Comparison of ENCODE assay signal across 21 cellular contexts in genomic region chr5:95375591-95375990, GRCh38. TPM values are rescaled to one million over a fixed set of nuclear protein-coding genes. Genes with fewer than 3 reads are reported as not detected.
DNase-seq lines count a peak whose midpoint lies in the region; ATAC-seq and TF ChIP-seq lines count a peak whose summit lies in the region.
"Had no signal": no experiment of that assay in that cellular context is flagged by ENCODE, and none has a peak within 500 bp of the region (broad histone marks: within the 10 kb centered on the region; RNA-seq: fewer than 3 reads in every experiment).

No MANE protein-coding gene starts in this region.

- H3K4me3 ChIP-seq in HCT116 (replicated peaks in 1 of 2; ENCODE audit: low read depth in 1 of 2, low read length in 2 of 2) = no peak overlapping the region
- H3K4me3 ChIP-seq: GM12878, GM23248, MG63 had no signal

- no peaks in the 10 kb centered on the region for H3K79me2 ChIP-seq in HCT116 (ENCODE audit: insufficient read depth, low read length)

- RAD21 ChIA-PET in HCT116 (lab: Charles Lee; ENCODE audit: low non-redundant PET in 1 of 2, low total read pairs in 2 of 2, uncharacterized antibody in 2 of 2, unreplicated experiment in 2 of 2) = no interaction called here

- no TSS peak for BruUV-seq in HCT116 (replicated peaks; lab: Mats Ljungman, UMichigan)

- POLR2A ChIA-PET in HCT116 (lab: Charles Lee) = no interaction called here

- H3K9me3 ChIP-seq in HCT116 (ENCODE audit: control insufficient read depth in 1 of 2, insufficient read depth in 1 of 2, low read depth in 1 of 2, low read length in 2 of 2) = no peaks in the 10 kb centered on the region; a peak in 1 of 4 replicates
- H3K9me3 ChIP-seq: MG63 had no signal

- no peak overlapping the region for H3K4me2 ChIP-seq in HCT116 (ENCODE audit: low read length)

- no peaks in the 10 kb centered on the region for H4K20me1 ChIP-seq in HCT116 (ENCODE audit: insufficient read depth)

- peaks cover 14% of the 10 kb centered on the region for H3K9me3 Mint-ChIP-seq in type B pancreatic cell
- no peaks in the 10 kb centered on the region for H3K9me3 Mint-ChIP-seq in activated T-cell treated with anti-CD3 and anti-CD28 coated beads, Interleukin-2, amount 50 U/mL, for 4 hours

- H3K27me3 Mint-ChIP-seq in type B pancreatic cell = no peaks in the 10 kb centered on the region
- peaks cover 5% of the 10 kb centered on the region for H3K27me3 Mint-ChIP-seq in activated T-cell treated with anti-CD3 and anti-CD28 coated beads, Interleukin-2, amount 50 U/mL, for 4 hours (ENCODE audit: low read depth)

- H3K4me3 Mint-ChIP-seq in type B pancreatic cell = peak overlapping the region; percentile 42
- no peak overlapping the region for H3K4me3 Mint-ChIP-seq in activated T-cell treated with anti-CD3 and anti-CD28 coated beads, Interleukin-2, amount 50 U/mL, for 4 hours

- H3K36me3 Mint-ChIP-seq in type B pancreatic cell = peaks cover 15% of the 10 kb centered on the region
- no peaks in the 10 kb centered on the region for H3K36me3 Mint-ChIP-seq in activated T-cell treated with anti-CD3 and anti-CD28 coated beads, Interleukin-2, amount 50 U/mL, for 4 hours (ENCODE audit: insufficient read depth)

- ATAC-seq in HCT116 = no peak
- ATAC-seq in SK-N-SH treated with all-trans-retinoic acid at 6 μM for 48 hours = peak; percentile 45; the same call in 2 of the 3 replicates
- no peak for ATAC-seq in HG02571 (IDR thresholded peaks at IDR 0.05; ENCODE audit: unreplicated experiment)
- no peak for ATAC-seq in activated T-cell treated with anti-CD3 and anti-CD28 coated beads, Interleukin-2, amount 50 U/mL, for 4 hours
- ATAC-seq in HG02623 (IDR thresholded peaks at IDR 0.05; ENCODE audit: unreplicated experiment) = no peak
- ATAC-seq: GM12878, Right ventricle myocardium inferior had no signal

- H3K9me2 ChIP-seq in HCT116 (ENCODE audit: insufficient read depth) = no peaks in the 10 kb centered on the region

- no peaks in the 10 kb centered on the region for H3K4me1 Mint-ChIP-seq in type B pancreatic cell (ENCODE audit: unreplicated experiment)
- H3K4me1 Mint-ChIP-seq in activated T-cell treated with anti-CD3 and anti-CD28 coated beads, Interleukin-2, amount 50 U/mL, for 4 hours (ENCODE audit: low read depth) = peaks cover 8% of the 10 kb centered on the region

- intact Hi-C loops in HCT116 (cut with micrococcal nuclease) = no loop called here

- H3K27ac ChIP-seq in HCT116 (ENCODE audit: low read depth, low read length) = no peak overlapping the region
- H3K27ac ChIP-seq: C4-2B, GM23248 had no signal

- no peaks in the 10 kb centered on the region for H3K36me3 ChIP-seq in HCT116 (ENCODE audit: control insufficient read depth in 1 of 2, insufficient read depth in 2 of 2, low read length in 2 of 2)
- H3K36me3 ChIP-seq: MG63 had no signal

- H3K27ac Mint-ChIP-seq in type B pancreatic cell = peak overlapping the region; percentile 22

- TF ChIP-seq CTCF in HCT116 (IDR thresholded peaks at IDR 0.05 in 2 of 3, conservative IDR thresholded peaks at IDR 0.05 in 1 of 3; ENCODE audit: borderline replicate concordance in 1 of 3, insufficient read depth in 1 of 3, low read depth in 2 of 3, low read length in 2 of 3) (no peak), type B pancreatic cell (conservative IDR thresholded peaks at IDR 0.05) (no peak)

- H3K9ac ChIP-seq in HCT116 (ENCODE audit: low read length) = no peak overlapping the region
- H3K9ac ChIP-seq: GM23248 had no signal

- TF ChIP-seq RAD21 in HCT116 (IDR thresholded peaks at IDR 0.05; ENCODE audit: low read depth) = no peak

- CTCF ChIA-PET in HCT116 (lab: Charles Lee) = no interaction called here

- no peak for TF ChIP-seq POLR2A in HCT116 (IDR thresholded peaks at IDR 0.05; ENCODE audit: borderline replicate concordance, extremely low read depth, insufficient read depth, insufficient read length)

- no peaks in the 10 kb centered on the region for H3K27me3 ChIP-seq in HCT116 (ENCODE audit: insufficient read depth, low read length)
- H3K27me3 ChIP-seq: MG63 had no signal

- peak overlapping the region; percentile 13 for H2AFZ ChIP-seq in HCT116 (ENCODE audit: low read depth, low read length, poor library complexity, severe bottlenecking)
- H2AFZ ChIP-seq: GM23248 had no signal

- DNase-seq in HCT116 (ENCODE audit: low read depth, low spot score) = no peak
- DNase-seq in myocyte (ENCODE audit: low read depth) = peak; percentile 4
- DNase-seq in type B pancreatic cell (ENCODE audit: extremely low spot score, unreplicated experiment) = no peak
- DNase-seq in activated T-cell treated with anti-CD3 and anti-CD28 coated beads, Interleukin-2, amount 50 U/mL, for 4 hours = no peak
- DNase-seq: GF-D8; GM23248; MG63; NCI-H1048; NCI-H1436 treated with DMSO at 0.1 percent for 48 hours; NCI-H2081; NCI-H510A; NCI-H748 treated with DMSO at 0.1 percent for 48 hours; NK-92 treated with Interleukin-12 subunit alpha and Interleukin-12 subunit beta, amount 100 ng/mL, for 24 hours had no signal

- no peaks in the 10 kb centered on the region for H3K4me1 ChIP-seq in HCT116 (ENCODE audit: control insufficient read depth in 1 of 2, insufficient read depth in 2 of 2, low read length in 2 of 2)

TF ChIP-seq in HCT116, 20 proteins besides CTCF, POLR2A, EP300 and RAD21:
- TF ChIP-seq ZNF274 (IDR thresholded peaks at IDR 0.05; ENCODE audit: low read depth, low read length) = no peak

TF ChIP-seq in SK-N-SH treated with all-trans-retinoic acid at 6 μM for 48 hours, 23 proteins besides CTCF, POLR2A, EP300 and RAD21 (continues in another document):
- TF ChIP-seq TOX (CRISPR knock-in tag; IDR thresholded peaks at IDR 0.05; ENCODE audit: borderline replicate concordance) (no peak), TCF4 (CRISPR knock-in tag; IDR thresholded peaks at IDR 0.05; ENCODE audit: borderline replicate concordance) (no peak), CSRNP3 (CRISPR knock-in tag; IDR thresholded peaks at IDR 0.05) (no peak), ISL1 (CRISPR knock-in tag; IDR thresholded peaks at IDR 0.05) (no peak), SNAI2 (CRISPR knock-in tag; IDR thresholded peaks at IDR 0.05) (no peak), BACH2 (CRISPR knock-in tag; IDR thresholded peaks at IDR 0.05; ENCODE audit: borderline replicate concordance) (no peak), ZNF565 (CRISPR knock-in tag; conservative IDR thresholded peaks at IDR 0.05; ENCODE audit: low read depth) (no peak), POU6F1 (CRISPR knock-in tag; IDR thresholded peaks at IDR 0.05; ENCODE audit: borderline replicate concordance, low read depth) (no peak), TSHZ2 (CRISPR knock-in tag; IDR thresholded peaks at IDR 0.05) (no peak), ARNTL (CRISPR knock-in tag; IDR thresholded peaks at IDR 0.05; ENCODE audit: borderline replicate concordance, low read depth) (no peak), PPARA (CRISPR knock-in tag; IDR thresholded peaks at IDR 0.05; ENCODE audit: borderline replicate concordance) (no peak)

RNA-seq across cellular contexts. Expression of gene FAM81B, which starts 15.6 kb away (rescaled TPM):
- total RNA-seq in HCT116 (2021; ENCODE audit: unreplicated experiment) (not detected), myocyte (not detected in 2 replicates), type B pancreatic cell (ENCODE audit: low replicate concordance) (2.4 and 12.6 TPM in 2 replicates)
- polyA plus RNA-seq in HCT116 (2012) = 0.12 TPM in 1 of 2 replicates, not detected in the other
- polyA plus RNA-seq in myocyte (2012) = not detected
- total RNA-seq in activated T-cell treated with anti-CD3 and anti-CD28 coated beads, Interleukin-2, amount 50 U/mL, for 4 hours = not detected
- total RNA-seq: GM12878, GM23248, HT-29, SK-MEL-5 had no signal
- polyA plus RNA-seq: GM12878, GM23248 had no signal
